Comparison of ENCODE assay signal across 8 cellular contexts in the genomic region with DNA sequence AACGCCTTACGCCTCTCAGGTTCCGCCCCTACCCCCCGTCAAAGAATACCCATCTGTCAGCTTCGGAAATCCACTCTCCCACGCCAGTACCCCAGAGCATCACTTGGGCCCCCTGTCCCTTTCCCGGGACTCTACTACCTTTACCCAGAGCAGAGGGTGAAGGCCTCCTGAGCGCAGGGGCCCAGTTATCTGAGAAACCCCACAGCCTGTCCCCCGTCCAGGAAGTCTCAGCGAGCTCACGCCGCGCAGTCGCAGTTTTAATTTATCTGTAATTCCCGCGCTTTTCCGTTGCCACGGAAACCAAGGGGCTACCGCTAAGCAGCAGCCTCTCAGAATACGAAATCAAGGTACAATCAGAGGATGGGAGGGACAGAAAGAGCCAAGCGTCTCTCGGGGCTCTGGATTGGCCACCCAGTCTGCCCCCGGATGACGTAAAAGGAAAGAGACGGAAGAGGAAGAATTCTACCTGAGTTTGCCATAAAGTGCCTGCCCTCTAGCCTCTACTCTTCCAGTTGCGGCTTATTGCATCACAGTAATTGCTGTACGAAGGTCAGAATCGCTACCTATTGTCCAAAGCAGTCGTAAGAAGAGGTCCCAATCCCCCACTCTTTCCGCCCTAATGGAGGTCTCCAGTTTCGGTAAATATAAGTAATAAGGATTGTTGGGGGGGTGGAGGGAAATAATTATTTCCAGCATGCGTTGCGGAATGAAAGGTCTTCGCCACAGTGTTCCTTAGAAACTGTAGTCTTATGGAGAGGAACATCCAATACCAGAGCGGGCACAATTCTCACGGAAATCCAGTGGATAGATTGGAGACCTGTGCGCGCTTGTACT.
DNase-seq lines count a peak whose midpoint lies in the region; ATAC-seq and TF ChIP-seq lines count a peak whose summit lies in the region.

TSS of gene BRCA1 (minus strand) at position 232 of the 834 bp plus-strand sequence. CDS start 1,268 bp downstream, outside the sequence.

- ATAC-seq in GM19025 (IDR thresholded peaks at IDR 0.05; ENCODE audit: low read depth, unreplicated experiment) (peak; percentile 97), HG03342 (IDR thresholded peaks at IDR 0.05; ENCODE audit: unreplicated experiment) (peak; percentile 97)

- peak; percentile 95 for DNase-seq in AG09309 (ENCODE audit: low read depth)
- DNase-seq in NCI-H446 (lab: John Stamatoyannopoulos, UW) = peak; percentile 97 to 98
- peak; percentile 92 for DNase-seq in activated CD4-positive, CD25-positive, alpha-beta regulatory T cell treated with anti-CD3 and anti-CD28 coated beads, Interleukin-2, amount 50 U/mL, for 16 hours (ENCODE audit: low read depth, low spot score)
- peak; percentile 87 to 97 for DNase-seq in cerebellar nuclear complex (lab: John Stamatoyannopoulos, UW)
- DNase-seq in islet precursor cell = peak; percentile 99
- peak; percentile 90 to 91 (median 91) for DNase-seq in stimulated activated CD4-positive, alpha-beta T cell treated with anti-CD3 and anti-CD28 coated beads, Interleukin-12 subunit alpha, Interleukin-12 subunit beta, amount 100 ng/mL, for 48 hours (ENCODE audit: low read depth in 2 of 3, low spot score in 1 of 3)

- H3K4me3 ChIP-seq in AG09309 (ENCODE audit: control insufficient read depth, low read depth, low read length) = peak within 1 kb of the TSS; percentile 56

- TF ChIP-seq CTCF in AG09309 (IDR thresholded peaks at IDR 0.05; ENCODE audit: control insufficient read depth, insufficient read depth, low read depth, low read length, missing control alignments) = no peak

Comparison
In these comparisons a context has a peak if more than half of its experiments do, and no peak if none do; other contexts are left out.
1. Peak in every context shown above with its lines: DNase-seq, ATAC-seq and H3K4me3 ChIP-seq.